20 cellular contexts compared by ENCODE assay signal in genomic region chr2:200922439-200922838, GRCh38. TPM values are rescaled to one million over a fixed set of nuclear protein-coding genes. Genes with fewer than 3 reads are reported as not detected.
DNase-seq lines count a peak whose midpoint lies in the region; ATAC-seq, FAIRE-seq and TF ChIP-seq lines count a peak whose summit lies in the region.
"Had no signal": no experiment of that assay in that cellular context is flagged by ENCODE, and none has a peak within 500 bp of the region (broad histone marks: within the 10 kb centered on the region; RNA-seq: fewer than 3 reads in every experiment).

No MANE protein-coding gene starts in this region.

- intact Hi-C loops in activated CD8-positive, alpha-beta T cell treated with anti-CD3 and anti-CD28 coated beads for 36 hours (cut with micrococcal nuclease) = no loop called here

- ATAC-seq in activated CD8-positive, alpha-beta T cell treated with anti-CD3 and anti-CD28 coated beads for 36 hours = peak; percentile 88
- ATAC-seq in activated CD8-positive, alpha-beta T cell treated with anti-CD3 and anti-CD28 coated beads, Interleukin-2, amount 10 ng/mL, durations not matched to agents 7 days and 5 days = no peak
- ATAC-seq in CD4-positive, CD25-positive, alpha-beta regulatory T cell (ENCODE audit: low read depth in 2 of 2) = no peak
- peak; percentile 100 for ATAC-seq in activated T-helper 17 cell treated with anti-CD3 and anti-CD28 coated beads, Interleukin-2, amount 50 U/mL, for 72 hours (replicated peaks)
- ATAC-seq in GM18505 (IDR thresholded peaks at IDR 0.05; ENCODE audit: unreplicated experiment) = no peak

- POLR2A ChIA-PET in activated CD8-positive, alpha-beta T cell treated with anti-CD3 and anti-CD28 coated beads for 36 hours (lab: Charles Lee) = no interaction called here
- POLR2A ChIA-PET in activated CD8-positive, alpha-beta T cell treated with anti-CD3 and anti-CD28 coated beads, Interleukin-2, amount 10 ng/mL, durations not matched to agents 7 days and 5 days (lab: Charles Lee) = no interaction called here
- POLR2A ChIA-PET in GM10248 (lab: Yijun Ruan, JAX) = no interaction called here

- H3K27ac Mint-ChIP-seq in activated CD8-positive, alpha-beta T cell treated with anti-CD3 and anti-CD28 coated beads for 36 hours = peak overlapping the region; percentile 69
- no peak overlapping the region for H3K27ac Mint-ChIP-seq in activated CD8-positive, alpha-beta T cell treated with anti-CD3 and anti-CD28 coated beads, Interleukin-2, amount 10 ng/mL, durations not matched to agents 7 days and 5 days
- peak overlapping the region; percentile 29 to 55 (median 32) for H3K27ac Mint-ChIP-seq in CD4-positive, CD25-positive, alpha-beta regulatory T cell
- peak overlapping the region; percentile 92 for H3K27ac Mint-ChIP-seq in activated T-helper 17 cell treated with anti-CD3 and anti-CD28 coated beads, Interleukin-2, amount 50 U/mL, for 72 hours

- H3K4me3 ChIP-seq in CD4-positive, CD25-positive, alpha-beta regulatory T cell (ENCODE audit: low read depth, low read length) = no peak overlapping the region
- H3K4me3 ChIP-seq: BLaER1 treated with 17β-estradiol and CSF1 and Interleukin-3, amounts not matched to agents 10 nM and 100 nM had no signal

- H3K4me1 ChIP-seq in CD4-positive, CD25-positive, alpha-beta regulatory T cell (ENCODE audit: control insufficient read depth, insufficient read depth, low read length, poor library complexity, severe bottlenecking) = no peaks in the 10 kb centered on the region
- H3K4me1 ChIP-seq: BLaER1 treated with 17β-estradiol and CSF1 and Interleukin-3, amounts not matched to agents 10 nM and 100 nM; Caco-2 had no signal

- peaks cover 16% of the 10 kb centered on the region for H3K36me3 Mint-ChIP-seq in activated CD8-positive, alpha-beta T cell treated with anti-CD3 and anti-CD28 coated beads for 36 hours (ENCODE audit: low read depth)
- peaks cover 38% of the 10 kb centered on the region for H3K36me3 Mint-ChIP-seq in activated CD8-positive, alpha-beta T cell treated with anti-CD3 and anti-CD28 coated beads, Interleukin-2, amount 10 ng/mL, durations not matched to agents 7 days and 5 days (ENCODE audit: low read depth)
- peaks cover 26% of the 10 kb centered on the region for H3K36me3 Mint-ChIP-seq in CD4-positive, CD25-positive, alpha-beta regulatory T cell
- peaks cover 94% of the 10 kb centered on the region for H3K36me3 Mint-ChIP-seq in activated T-helper 17 cell treated with anti-CD3 and anti-CD28 coated beads, Interleukin-2, amount 50 U/mL, for 72 hours (ENCODE audit: low read depth)

- no peak overlapping the region for H3K4me3 Mint-ChIP-seq in activated CD8-positive, alpha-beta T cell treated with anti-CD3 and anti-CD28 coated beads for 36 hours
- no peak overlapping the region for H3K4me3 Mint-ChIP-seq in activated CD8-positive, alpha-beta T cell treated with anti-CD3 and anti-CD28 coated beads, Interleukin-2, amount 10 ng/mL, durations not matched to agents 7 days and 5 days
- no peak overlapping the region for H3K4me3 Mint-ChIP-seq in CD4-positive, CD25-positive, alpha-beta regulatory T cell
- H3K4me3 Mint-ChIP-seq in activated T-helper 17 cell treated with anti-CD3 and anti-CD28 coated beads, Interleukin-2, amount 50 U/mL, for 72 hours = peak overlapping the region; percentile 24

- peaks cover 69% of the 10 kb centered on the region for H3K36me3 ChIP-seq in CD4-positive, CD25-positive, alpha-beta regulatory T cell (ENCODE audit: control insufficient read depth, insufficient read depth, low read length)

- CTCF ChIA-PET in activated CD8-positive, alpha-beta T cell treated with anti-CD3 and anti-CD28 coated beads for 36 hours (lab: Charles Lee) = no interaction called here
- CTCF ChIA-PET in activated CD8-positive, alpha-beta T cell treated with anti-CD3 and anti-CD28 coated beads, Interleukin-2, amount 10 ng/mL, durations not matched to agents 7 days and 5 days (lab: Charles Lee) = interaction anchor here (1.0 to 1.5 kb wide), 2 partner anchors 21 to 146 kb away, joined by 3 to 4 read pairs; no protein-coding TSS in a partner anchor
- CTCF ChIA-PET in GM10248 (lab: Yijun Ruan, JAX) = interaction anchor here (1.1 to 1.8 kb wide), 3 partner anchors 13 to 147 kb away, joined by 4 to 5 read pairs (median 4); no protein-coding TSS in a partner anchor

- H3K27ac ChIP-seq in CD4-positive, CD25-positive, alpha-beta regulatory T cell (ENCODE audit: insufficient read depth, low read length, poor library complexity, severe bottlenecking) = no peak overlapping the region
- H3K27ac ChIP-seq: BLaER1 treated with 17β-estradiol and CSF1 and Interleukin-3, amounts not matched to agents 10 nM and 100 nM had no signal

- H3K9me3 Mint-ChIP-seq in activated CD8-positive, alpha-beta T cell treated with anti-CD3 and anti-CD28 coated beads for 36 hours = no peaks in the 10 kb centered on the region
- no peaks in the 10 kb centered on the region for H3K9me3 Mint-ChIP-seq in activated CD8-positive, alpha-beta T cell treated with anti-CD3 and anti-CD28 coated beads, Interleukin-2, amount 10 ng/mL, durations not matched to agents 7 days and 5 days (ENCODE audit: insufficient read depth)
- H3K9me3 Mint-ChIP-seq in CD4-positive, CD25-positive, alpha-beta regulatory T cell = no peaks in the 10 kb centered on the region
- H3K9me3 Mint-ChIP-seq in activated T-helper 17 cell treated with anti-CD3 and anti-CD28 coated beads, Interleukin-2, amount 50 U/mL, for 72 hours = no peaks in the 10 kb centered on the region

- FAIRE-seq in GM18507 (lab: Jason Lieb, UNC) = peak; percentile 5
- FAIRE-seq: A204.1 had no signal

- H3K27me3 ChIP-seq in CD4-positive, CD25-positive, alpha-beta regulatory T cell (ENCODE audit: control insufficient read depth, insufficient read depth, low read length) = no peaks in the 10 kb centered on the region
- H3K27me3 ChIP-seq: BLaER1 treated with 17β-estradiol and CSF1 and Interleukin-3, amounts not matched to agents 10 nM and 100 nM had no signal

- TF ChIP-seq POLR2A in GM18505 (IDR thresholded peaks at IDR 0.05; ENCODE audit: borderline replicate concordance, extremely low read depth, insufficient read depth, insufficient read length) = no peak

- no peaks in the 10 kb centered on the region for H3K27me3 Mint-ChIP-seq in activated CD8-positive, alpha-beta T cell treated with anti-CD3 and anti-CD28 coated beads for 36 hours
- no peaks in the 10 kb centered on the region for H3K27me3 Mint-ChIP-seq in activated CD8-positive, alpha-beta T cell treated with anti-CD3 and anti-CD28 coated beads, Interleukin-2, amount 10 ng/mL, durations not matched to agents 7 days and 5 days (ENCODE audit: low read depth)
- no peaks in the 10 kb centered on the region for H3K27me3 Mint-ChIP-seq in CD4-positive, CD25-positive, alpha-beta regulatory T cell
- no peaks in the 10 kb centered on the region for H3K27me3 Mint-ChIP-seq in activated T-helper 17 cell treated with anti-CD3 and anti-CD28 coated beads, Interleukin-2, amount 50 U/mL, for 72 hours

- H3K4me1 Mint-ChIP-seq in activated CD8-positive, alpha-beta T cell treated with anti-CD3 and anti-CD28 coated beads for 36 hours (ENCODE audit: low read depth) = peaks cover 6% of the 10 kb centered on the region
- H3K4me1 Mint-ChIP-seq in activated CD8-positive, alpha-beta T cell treated with anti-CD3 and anti-CD28 coated beads, Interleukin-2, amount 10 ng/mL, durations not matched to agents 7 days and 5 days (ENCODE audit: low read depth) = no peaks in the 10 kb centered on the region
- H3K4me1 Mint-ChIP-seq in CD4-positive, CD25-positive, alpha-beta regulatory T cell = peaks cover 0 to 7% (median 3%) of the 10 kb centered on the region in 4 donors
- peaks cover 14% of the 10 kb centered on the region for H3K4me1 Mint-ChIP-seq in activated T-helper 17 cell treated with anti-CD3 and anti-CD28 coated beads, Interleukin-2, amount 50 U/mL, for 72 hours

- no peaks in the 10 kb centered on the region for H3K9me3 ChIP-seq in CD4-positive, CD25-positive, alpha-beta regulatory T cell (ENCODE audit: control insufficient read depth in 2 of 2, low read length in 2 of 2)
- H3K9me3 ChIP-seq: BLaER1 treated with 17β-estradiol and CSF1 and Interleukin-3, amounts not matched to agents 10 nM and 100 nM; Caco-2 had no signal

- no peak for TF ChIP-seq CTCF in activated CD8-positive, alpha-beta T cell treated with anti-CD3 and anti-CD28 coated beads for 36 hours (IDR thresholded peaks at IDR 0.05)
- TF ChIP-seq CTCF in GM10248 (IDR thresholded peaks at IDR 0.05; ENCODE audit: control extremely low read depth, extremely low read depth, low read depth, missing control alignments) = no peak

- DNase-seq in activated CD8-positive, alpha-beta T cell treated with anti-CD3 and anti-CD28 coated beads for 36 hours = no peak
- no peak for DNase-seq in activated CD8-positive, alpha-beta T cell treated with anti-CD3 and anti-CD28 coated beads, Interleukin-2, amount 10 ng/mL, durations not matched to agents 7 days and 5 days
- DNase-seq in CD4-positive, CD25-positive, alpha-beta regulatory T cell = peak in 1 of 3 donors; percentile 52
- DNase-seq in GM18507 (ENCODE audit: extremely low spot score, insufficient read length, low read depth) (no peak), NCI-H82 (lab: John Stamatoyannopoulos, UW) (no peak), GM10248 (ENCODE audit: extremely low spot score) (no peak)
- DNase-seq: Caco-2; DMS53; H7; NCI-H1092 treated with DMSO at 0.1 percent for 48 hours; NCI-H1694; NCI-H2107; NCI-H226; NCI-H526 treated with DMSO at 0.1 percent for 48 hours; NK-92 treated with Interleukin-12 subunit alpha and Interleukin-12 subunit beta, amount 100 ng/mL, for 24 hours; SHP77 treated with DMSO at 0.1 percent for 48 hours had no signal

RNA-seq across cellular contexts. Expression of gene NIF3L1, which starts 33.3 kb away (rescaled TPM):
- total RNA-seq in activated CD8-positive, alpha-beta T cell treated with anti-CD3 and anti-CD28 coated beads for 36 hours = 10 to 100 TPM; 30.8 to 35.3 TPM
- 10 to 100 TPM; 37.0 to 39.0 TPM for total RNA-seq in activated CD8-positive, alpha-beta T cell treated with anti-CD3 and anti-CD28 coated beads, Interleukin-2, amount 10 ng/mL, durations not matched to agents 7 days and 5 days
- 9.9 TPM for total RNA-seq in CD4-positive, CD25-positive, alpha-beta regulatory T cell
- 10 to 100 TPM; 22.6 to 30.0 (median 24.3) TPM for polyA plus RNA-seq in CD4-positive, CD25-positive, alpha-beta regulatory T cell
- total RNA-seq in activated T-helper 17 cell treated with anti-CD3 and anti-CD28 coated beads, Interleukin-2, amount 50 U/mL, for 72 hours = 10 to 100 TPM; 16.9 to 26.0 TPM

RNA-seq across cellular contexts. Expression of gene PPIL3, which starts 33.6 kb away (rescaled TPM):
- 10 to 100 TPM; 97.9 to 99.4 TPM for total RNA-seq in activated CD8-positive, alpha-beta T cell treated with anti-CD3 and anti-CD28 coated beads for 36 hours
- total RNA-seq in activated CD8-positive, alpha-beta T cell treated with anti-CD3 and anti-CD28 coated beads, Interleukin-2, amount 10 ng/mL, durations not matched to agents 7 days and 5 days = 10 to 100 TPM; 81.6 to 82.9 TPM
- 29.1 TPM for total RNA-seq in CD4-positive, CD25-positive, alpha-beta regulatory T cell
- polyA plus RNA-seq in CD4-positive, CD25-positive, alpha-beta regulatory T cell = 10 to 100 TPM; 15.3 to 45.4 (median 34.6) TPM
- total RNA-seq in activated T-helper 17 cell treated with anti-CD3 and anti-CD28 coated beads, Interleukin-2, amount 50 U/mL, for 72 hours = 100 to 1,000 TPM in 1 of 2 donors, 10 to 100 TPM in 1; 41.9 to 146 TPM

RNA-seq across cellular contexts. Expression of gene ORC2, which starts 41.0 kb away (rescaled TPM):
- total RNA-seq in activated CD8-positive, alpha-beta T cell treated with anti-CD3 and anti-CD28 coated beads for 36 hours = 10 to 100 TPM; 51.3 to 59.2 TPM
- total RNA-seq in activated CD8-positive, alpha-beta T cell treated with anti-CD3 and anti-CD28 coated beads, Interleukin-2, amount 10 ng/mL, durations not matched to agents 7 days and 5 days = 10 to 100 TPM; 47.4 to 57.2 TPM
- 32.7 TPM for total RNA-seq in CD4-positive, CD25-positive, alpha-beta regulatory T cell
- polyA plus RNA-seq in CD4-positive, CD25-positive, alpha-beta regulatory T cell = 10 to 100 TPM in 2 of 4 donors, 1 to 10 TPM in 2; 8.4 to 14.3 (median 11.9) TPM
- total RNA-seq in activated T-helper 17 cell treated with anti-CD3 and anti-CD28 coated beads, Interleukin-2, amount 50 U/mL, for 72 hours = 10 to 100 TPM; 58.4 to 59.3 TPM

RNA-seq across cellular contexts. Expression of gene CLK1, which starts 58.0 kb away (rescaled TPM):
- 100 to 1,000 TPM; 121 to 122 TPM for total RNA-seq in activated CD8-positive, alpha-beta T cell treated with anti-CD3 and anti-CD28 coated beads for 36 hours
- 100 to 1,000 TPM; 122 to 126 TPM for total RNA-seq in activated CD8-positive, alpha-beta T cell treated with anti-CD3 and anti-CD28 coated beads, Interleukin-2, amount 10 ng/mL, durations not matched to agents 7 days and 5 days
- total RNA-seq in CD4-positive, CD25-positive, alpha-beta regulatory T cell = 1,274 TPM
- 10 to 100 TPM; 36.5 to 54.5 (median 42.3) TPM for polyA plus RNA-seq in CD4-positive, CD25-positive, alpha-beta regulatory T cell
- 100 to 1,000 TPM; 127 to 381 TPM for total RNA-seq in activated T-helper 17 cell treated with anti-CD3 and anti-CD28 coated beads, Interleukin-2, amount 50 U/mL, for 72 hours

Comparison
In these comparisons a context has a peak if more than half of its experiments do, and no peak if none do; other contexts are left out.
1. ATAC-seq: peak in activated CD8-positive, alpha-beta T cell treated with anti-CD3 and anti-CD28 coated beads for 36 hours (single experiment) and activated T-helper 17 cell treated with anti-CD3 and anti-CD28 coated beads, Interleukin-2, amount 50 U/mL, for 72 hours (single experiment); none in activated CD8-positive, alpha-beta T cell treated with anti-CD3 and anti-CD28 coated beads, Interleukin-2, amount 10 ng/mL, durations not matched to agents 7 days and 5 days (single experiment), CD4-positive, CD25-positive, alpha-beta regulatory T cell (0 of 2) and GM18505 (single experiment).